1 cellular context compared by ENCODE assay signal in the genomic region with DNA sequence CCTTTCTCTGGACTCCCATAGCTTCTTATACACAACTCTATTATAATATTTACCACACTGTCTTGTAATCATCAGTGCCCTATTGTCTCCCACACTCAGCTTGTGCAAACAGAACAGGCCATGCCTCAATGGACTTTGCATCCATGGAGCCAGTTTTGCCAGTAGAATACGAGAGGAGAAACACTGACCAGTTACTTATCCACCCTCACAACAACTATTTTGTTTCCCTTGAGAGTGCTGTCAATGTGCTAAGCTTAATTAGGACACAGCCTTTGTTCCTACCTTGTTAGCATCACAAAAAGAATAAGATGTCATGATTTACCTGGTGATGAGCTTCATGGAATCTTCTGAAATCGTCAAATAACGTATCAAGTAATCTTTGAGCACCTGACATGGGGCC.
TF ChIP-seq lines count a peak whose summit lies in the region.

No MANE protein-coding gene starts in this region.

TF ChIP-seq in HepG2, 621 proteins besides CTCF, POLR2A, EP300 and RAD21 (continued from another document and continues in another):
- no peak for TF ChIP-seq ZNF609 (CRISPR knock-in tag; IDR thresholded peaks at IDR 0.05; ENCODE audit: borderline replicate concordance)
- no peak for TF ChIP-seq ZNF549 (CRISPR knock-in tag; IDR thresholded peaks at IDR 0.05)
- TF ChIP-seq TSC22D2 (CRISPR knock-in tag; IDR thresholded peaks at IDR 0.05; ENCODE audit: borderline replicate concordance): no peak
- no peak for TF ChIP-seq PLRG1 (conservative IDR thresholded peaks at IDR 0.05)
- no peak for TF ChIP-seq DBP (CRISPR knock-in tag; IDR thresholded peaks at IDR 0.05; ENCODE audit: not compliant biosample characterization)
- TF ChIP-seq, protein P1, sequence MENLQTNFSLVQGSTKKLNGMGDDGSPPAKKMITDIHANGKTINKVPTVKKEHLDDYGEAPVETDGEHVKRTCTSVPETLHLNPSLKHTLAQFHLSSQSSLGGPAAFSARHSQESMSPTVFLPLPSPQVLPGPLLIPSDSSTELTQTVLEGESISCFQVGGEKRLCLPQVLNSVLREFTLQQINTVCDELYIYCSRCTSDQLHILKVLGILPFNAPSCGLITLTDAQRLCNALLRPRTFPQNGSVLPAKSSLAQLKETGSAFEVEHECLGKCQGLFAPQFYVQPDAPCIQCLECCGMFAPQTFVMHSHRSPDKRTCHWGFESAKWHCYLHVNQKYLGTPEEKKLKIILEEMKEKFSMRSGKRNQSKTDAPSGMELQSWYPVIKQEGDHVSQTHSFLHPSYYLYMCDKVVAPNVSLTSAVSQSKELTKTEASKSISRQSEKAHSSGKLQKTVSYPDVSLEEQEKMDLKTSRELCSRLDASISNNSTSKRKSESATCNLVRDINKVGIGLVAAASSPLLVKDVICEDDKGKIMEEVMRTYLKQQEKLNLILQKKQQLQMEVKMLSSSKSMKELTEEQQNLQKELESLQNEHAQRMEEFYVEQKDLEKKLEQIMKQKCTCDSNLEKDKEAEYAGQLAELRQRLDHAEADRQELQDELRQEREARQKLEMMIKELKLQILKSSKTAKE (CRISPR knock-in tag; IDR thresholded peaks at IDR 0.05; ENCODE audit: borderline replicate concordance): no peak
- no peak for TF ChIP-seq FLYWCH1 (CRISPR knock-in tag; IDR thresholded peaks at IDR 0.05)
- no peak for TF ChIP-seq ZBTB38 (CRISPR knock-in tag; IDR thresholded peaks at IDR 0.05)
- no peak for TF ChIP-seq NPAS2 (CRISPR knock-in tag; IDR thresholded peaks at IDR 0.05; ENCODE audit: borderline replicate concordance)
- no peak for TF ChIP-seq TRIM24 (CRISPR knock-in tag; IDR thresholded peaks at IDR 0.05)
- no peak for TF ChIP-seq CEBPB (IDR thresholded peaks at IDR 0.05; ENCODE audit: borderline replicate concordance, low read depth, low read length)
- TF ChIP-seq ATM (IDR thresholded peaks at IDR 0.05; ENCODE audit: borderline replicate concordance): no peak
- TF ChIP-seq ZNF879 (CRISPR knock-in tag; IDR thresholded peaks at IDR 0.05): no peak
- no peak for TF ChIP-seq SMYD3 (CRISPR knock-in tag; IDR thresholded peaks at IDR 0.05)
- no peak for TF ChIP-seq ZNF766 (CRISPR knock-in tag; IDR thresholded peaks at IDR 0.05; ENCODE audit: borderline replicate concordance)
- TF ChIP-seq, protein P2, sequence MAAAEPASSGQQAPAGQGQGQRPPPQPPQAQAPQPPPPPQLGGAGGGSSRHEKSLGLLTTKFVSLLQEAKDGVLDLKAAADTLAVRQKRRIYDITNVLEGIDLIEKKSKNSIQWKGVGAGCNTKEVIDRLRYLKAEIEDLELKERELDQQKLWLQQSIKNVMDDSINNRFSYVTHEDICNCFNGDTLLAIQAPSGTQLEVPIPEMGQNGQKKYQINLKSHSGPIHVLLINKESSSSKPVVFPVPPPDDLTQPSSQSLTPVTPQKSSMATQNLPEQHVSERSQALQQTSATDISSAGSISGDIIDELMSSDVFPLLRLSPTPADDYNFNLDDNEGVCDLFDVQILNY (CRISPR knock-in tag; conservative IDR thresholded peaks at IDR 0.05): no peak
- TF ChIP-seq ELF1 (CRISPR knock-in tag; IDR thresholded peaks at IDR 0.05): no peak
- no peak for TF ChIP-seq STAG1 (CRISPR knock-in tag; IDR thresholded peaks at IDR 0.05)
- TF ChIP-seq, protein P3, sequence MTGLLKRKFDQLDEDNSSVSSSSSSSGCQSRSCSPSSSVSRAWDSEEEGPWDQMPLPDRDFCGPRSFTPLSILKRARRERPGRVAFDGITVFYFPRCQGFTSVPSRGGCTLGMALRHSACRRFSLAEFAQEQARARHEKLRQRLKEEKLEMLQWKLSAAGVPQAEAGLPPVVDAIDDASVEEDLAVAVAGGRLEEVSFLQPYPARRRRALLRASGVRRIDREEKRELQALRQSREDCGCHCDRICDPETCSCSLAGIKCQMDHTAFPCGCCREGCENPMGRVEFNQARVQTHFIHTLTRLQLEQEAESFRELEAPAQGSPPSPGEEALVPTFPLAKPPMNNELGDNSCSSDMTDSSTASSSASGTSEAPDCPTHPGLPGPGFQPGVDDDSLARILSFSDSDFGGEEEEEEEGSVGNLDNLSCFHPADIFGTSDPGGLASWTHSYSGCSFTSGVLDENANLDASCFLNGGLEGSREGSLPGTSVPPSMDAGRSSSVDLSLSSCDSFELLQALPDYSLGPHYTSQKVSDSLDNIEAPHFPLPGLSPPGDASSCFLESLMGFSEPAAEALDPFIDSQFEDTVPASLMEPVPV (CRISPR knock-in tag; IDR thresholded peaks at IDR 0.05): no peak
- 0 out of 2 replicates have a peak, but pooled peaks have one; percentile 34 for TF ChIP-seq FOXP1 (IDR thresholded peaks at IDR 0.05)
- peak; percentile 85 for TF ChIP-seq FOXP1 (CRISPR knock-in tag; IDR thresholded peaks at IDR 0.05)
- TF ChIP-seq, protein P4, sequence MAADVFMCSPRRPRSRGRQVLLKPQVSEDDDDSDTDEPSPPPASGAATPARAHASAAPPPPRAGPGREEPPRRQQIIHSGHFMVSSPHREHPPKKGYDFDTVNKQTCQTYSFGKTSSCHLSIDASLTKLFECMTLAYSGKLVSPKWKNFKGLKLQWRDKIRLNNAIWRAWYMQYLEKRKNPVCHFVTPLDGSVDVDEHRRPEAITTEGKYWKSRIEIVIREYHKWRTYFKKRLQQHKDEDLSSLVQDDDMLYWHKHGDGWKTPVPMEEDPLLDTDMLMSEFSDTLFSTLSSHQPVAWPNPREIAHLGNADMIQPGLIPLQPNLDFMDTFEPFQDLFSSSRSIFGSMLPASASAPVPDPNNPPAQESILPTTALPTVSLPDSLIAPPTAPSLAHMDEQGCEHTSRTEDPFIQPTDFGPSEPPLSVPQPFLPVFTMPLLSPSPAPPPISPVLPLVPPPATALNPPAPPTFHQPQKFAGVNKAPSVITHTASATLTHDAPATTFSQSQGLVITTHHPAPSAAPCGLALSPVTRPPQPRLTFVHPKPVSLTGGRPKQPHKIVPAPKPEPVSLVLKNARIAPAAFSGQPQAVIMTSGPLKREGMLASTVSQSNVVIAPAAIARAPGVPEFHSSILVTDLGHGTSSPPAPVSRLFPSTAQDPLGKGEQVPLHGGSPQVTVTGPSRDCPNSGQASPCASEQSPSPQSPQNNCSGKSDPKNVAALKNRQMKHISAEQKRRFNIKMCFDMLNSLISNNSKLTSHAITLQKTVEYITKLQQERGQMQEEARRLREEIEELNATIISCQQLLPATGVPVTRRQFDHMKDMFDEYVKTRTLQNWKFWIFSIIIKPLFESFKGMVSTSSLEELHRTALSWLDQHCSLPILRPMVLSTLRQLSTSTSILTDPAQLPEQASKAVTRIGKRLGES (CRISPR knock-in tag; IDR thresholded peaks at IDR 0.05; ENCODE audit: borderline replicate concordance): no peak
- TF ChIP-seq, protein P5, sequence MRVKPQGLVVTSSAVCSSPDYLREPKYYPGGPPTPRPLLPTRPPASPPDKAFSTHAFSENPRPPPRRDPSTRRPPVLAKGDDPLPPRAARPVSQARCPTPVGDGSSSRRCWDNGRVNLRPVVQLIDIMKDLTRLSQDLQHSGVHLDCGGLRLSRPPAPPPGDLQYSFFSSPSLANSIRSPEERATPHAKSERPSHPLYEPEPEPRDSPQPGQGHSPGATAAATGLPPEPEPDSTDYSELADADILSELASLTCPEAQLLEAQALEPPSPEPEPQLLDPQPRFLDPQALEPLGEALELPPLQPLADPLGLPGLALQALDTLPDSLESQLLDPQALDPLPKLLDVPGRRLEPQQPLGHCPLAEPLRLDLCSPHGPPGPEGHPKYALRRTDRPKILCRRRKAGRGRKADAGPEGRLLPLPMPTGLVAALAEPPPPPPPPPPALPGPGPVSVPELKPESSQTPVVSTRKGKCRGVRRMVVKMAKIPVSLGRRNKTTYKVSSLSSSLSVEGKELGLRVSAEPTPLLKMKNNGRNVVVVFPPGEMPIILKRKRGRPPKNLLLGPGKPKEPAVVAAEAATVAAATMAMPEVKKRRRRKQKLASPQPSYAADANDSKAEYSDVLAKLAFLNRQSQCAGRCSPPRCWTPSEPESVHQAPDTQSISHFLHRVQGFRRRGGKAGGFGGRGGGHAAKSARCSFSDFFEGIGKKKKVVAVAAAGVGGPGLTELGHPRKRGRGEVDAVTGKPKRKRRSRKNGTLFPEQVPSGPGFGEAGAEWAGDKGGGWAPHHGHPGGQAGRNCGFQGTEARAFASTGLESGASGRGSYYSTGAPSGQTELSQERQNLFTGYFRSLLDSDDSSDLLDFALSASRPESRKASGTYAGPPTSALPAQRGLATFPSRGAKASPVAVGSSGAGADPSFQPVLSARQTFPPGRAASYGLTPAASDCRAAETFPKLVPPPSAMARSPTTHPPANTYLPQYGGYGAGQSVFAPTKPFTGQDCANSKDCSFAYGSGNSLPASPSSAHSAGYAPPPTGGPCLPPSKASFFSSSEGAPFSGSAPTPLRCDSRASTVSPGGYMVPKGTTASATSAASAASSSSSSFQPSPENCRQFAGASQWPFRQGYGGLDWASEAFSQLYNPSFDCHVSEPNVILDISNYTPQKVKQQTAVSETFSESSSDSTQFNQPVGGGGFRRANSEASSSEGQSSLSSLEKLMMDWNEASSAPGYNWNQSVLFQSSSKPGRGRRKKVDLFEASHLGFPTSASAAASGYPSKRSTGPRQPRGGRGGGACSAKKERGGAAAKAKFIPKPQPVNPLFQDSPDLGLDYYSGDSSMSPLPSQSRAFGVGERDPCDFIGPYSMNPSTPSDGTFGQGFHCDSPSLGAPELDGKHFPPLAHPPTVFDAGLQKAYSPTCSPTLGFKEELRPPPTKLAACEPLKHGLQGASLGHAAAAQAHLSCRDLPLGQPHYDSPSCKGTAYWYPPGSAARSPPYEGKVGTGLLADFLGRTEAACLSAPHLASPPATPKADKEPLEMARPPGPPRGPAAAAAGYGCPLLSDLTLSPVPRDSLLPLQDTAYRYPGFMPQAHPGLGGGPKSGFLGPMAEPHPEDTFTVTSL (CRISPR knock-in tag; IDR thresholded peaks at IDR 0.05; ENCODE audit: borderline replicate concordance): peak; percentile 90; the same call in 1 of the 2 replicates
- no peak for TF ChIP-seq ATRX (CRISPR knock-in tag; IDR thresholded peaks at IDR 0.05; ENCODE audit: borderline replicate concordance)
- TF ChIP-seq, protein P6, sequence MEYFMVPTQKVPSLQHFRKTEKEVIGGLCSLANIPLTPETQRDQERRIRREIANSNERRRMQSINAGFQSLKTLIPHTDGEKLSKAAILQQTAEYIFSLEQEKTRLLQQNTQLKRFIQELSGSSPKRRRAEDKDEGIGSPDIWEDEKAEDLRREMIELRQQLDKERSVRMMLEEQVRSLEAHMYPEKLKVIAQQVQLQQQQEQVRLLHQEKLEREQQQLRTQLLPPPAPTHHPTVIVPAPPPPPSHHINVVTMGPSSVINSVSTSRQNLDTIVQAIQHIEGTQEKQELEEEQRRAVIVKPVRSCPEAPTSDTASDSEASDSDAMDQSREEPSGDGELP (IDR thresholded peaks at IDR 0.05; ENCODE audit: borderline replicate concordance, low read depth): peak; percentile 52; the same call in 1 of the 2 replicates
- TF ChIP-seq AKAP8 (CRISPR knock-in tag; IDR thresholded peaks at IDR 0.05): no peak
- TF ChIP-seq RBFOX2 (IDR thresholded peaks at IDR 0.05; ENCODE audit: low read depth, low read length): no peak
- no peak for TF ChIP-seq ZNF230 (CRISPR knock-in tag; IDR thresholded peaks at IDR 0.05)
- TF ChIP-seq RCOR2 (CRISPR knock-in tag; IDR thresholded peaks at IDR 0.05): peak; percentile 34; the same call in 1 of the 2 replicates
- TF ChIP-seq MAFF (IDR thresholded peaks at IDR 0.05; ENCODE audit: low read depth, low read length): no peak
- TF ChIP-seq ZSCAN21 (CRISPR knock-in tag; IDR thresholded peaks at IDR 0.05; ENCODE audit: borderline replicate concordance): no peak
- TF ChIP-seq MIER2 (CRISPR knock-in tag; IDR thresholded peaks at IDR 0.05): 0 out of 2 replicates have a peak, but pooled peaks have one; percentile 29
- no peak for TF ChIP-seq KLF13 (CRISPR knock-in tag; IDR thresholded peaks at IDR 0.05)
- no peak for TF ChIP-seq TOPORS (CRISPR knock-in tag; IDR thresholded peaks at IDR 0.05)
- no peak for TF ChIP-seq GABPA (IDR thresholded peaks at IDR 0.05; ENCODE audit: low read depth, low read length)
- TF ChIP-seq GABPA (CRISPR knock-in tag; IDR thresholded peaks at IDR 0.05; ENCODE audit: low read depth): no peak
- TF ChIP-seq HOXA7 (CRISPR knock-in tag; IDR thresholded peaks at IDR 0.05): no peak
- 0 out of 2 replicates have a peak, but pooled peaks have one; percentile 37 for TF ChIP-seq SMAD3 (CRISPR knock-in tag; IDR thresholded peaks at IDR 0.05)
- peak; percentile 43 for TF ChIP-seq SAP130 (CRISPR knock-in tag; IDR thresholded peaks at IDR 0.05; ENCODE audit: low read depth)
- no peak for TF ChIP-seq RFX3 (CRISPR knock-in tag; IDR thresholded peaks at IDR 0.05)
- TF ChIP-seq ZFP41 (CRISPR knock-in tag; IDR thresholded peaks at IDR 0.05; ENCODE audit: borderline replicate concordance): no peak
- TF ChIP-seq ZNF331 (CRISPR knock-in tag; IDR thresholded peaks at IDR 0.05): peak; percentile 44; the same call in 1 of the 2 replicates
- TF ChIP-seq EHMT2 (IDR thresholded peaks at IDR 0.05; ENCODE audit: borderline replicate concordance, low read depth, low read length): peak; percentile 89; the same call in 1 of the 2 replicates
